ENCODE assay signal across 7 cellular contexts in the genomic region with DNA sequence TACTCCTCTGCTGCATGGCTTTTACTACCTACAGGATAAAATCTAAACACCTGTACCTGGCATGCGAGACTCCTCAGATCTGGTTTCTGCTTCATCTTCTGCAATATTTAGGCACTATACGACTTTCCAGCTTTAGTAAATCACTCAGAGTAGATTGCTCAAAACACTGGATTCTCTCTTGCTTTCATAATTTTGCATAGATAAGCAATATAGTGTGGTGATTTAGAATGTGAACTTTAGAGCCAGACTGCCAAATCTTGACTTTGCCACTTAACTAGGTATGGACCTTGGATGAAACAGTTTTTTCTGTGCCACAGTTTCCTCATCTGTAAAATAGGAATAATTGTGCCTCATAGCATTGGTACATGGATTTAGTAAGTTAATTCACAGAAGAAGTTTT.
"Had no signal": no experiment of that assay in that cellular context is flagged by ENCODE, and none has a peak within 500 bp of the region (broad histone marks: within the 10 kb centered on the region; RNA-seq: fewer than 3 reads in every experiment).

No MANE protein-coding gene starts in this region.

- H3K4me2 ChIP-seq: GM23338 had no signal

- H2AFZ ChIP-seq: GM23338 had no signal

- ATAC-seq: GM23338 had no signal

- DNase-seq: H9, HCEC 1CT, KG1 had no signal

- H3K27ac ChIP-seq: HL-60 had no signal

- FAIRE-seq: H1, H54 had no signal

- H3K4me3 ChIP-seq: GM23338 had no signal
